In the genomic region with DNA sequence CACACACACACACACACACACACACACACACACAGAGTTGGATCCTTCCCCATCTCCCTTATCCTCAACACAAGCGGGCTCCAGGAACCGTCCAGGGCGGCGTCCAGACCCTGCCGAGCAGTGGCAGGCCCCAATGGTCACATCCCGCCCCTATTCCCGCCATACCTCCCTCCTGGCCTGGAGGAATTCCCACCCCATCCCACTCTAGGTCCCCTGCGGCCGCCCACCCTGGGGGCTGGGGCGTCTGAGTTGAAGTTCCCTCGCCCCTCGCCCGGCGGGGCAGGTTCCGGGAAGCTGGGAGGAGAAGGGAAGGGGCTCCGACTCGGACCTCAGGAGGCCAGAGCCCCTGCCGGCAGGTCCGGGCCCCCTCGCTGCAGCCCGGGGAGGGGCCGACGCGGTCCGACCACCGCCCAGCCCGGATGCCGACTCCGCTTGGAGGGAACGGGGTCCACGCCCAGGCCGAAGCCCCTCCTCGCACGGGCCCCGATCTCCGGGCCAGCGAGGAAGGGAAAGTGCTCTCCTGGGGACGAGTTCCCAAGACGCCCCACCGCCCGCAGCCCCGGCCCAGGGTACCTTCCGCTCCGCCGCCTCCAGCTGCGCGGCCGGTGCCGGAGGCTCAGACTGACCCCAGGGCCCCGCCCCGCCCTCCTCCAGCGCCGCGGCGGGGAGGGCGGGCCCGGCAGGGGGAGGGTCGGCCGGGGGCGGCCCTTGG, we compare ENCODE assay signal across 8 cellular contexts. TPM values are rescaled to one million over a fixed set of nuclear protein-coding genes. Genes with fewer than 3 reads are reported as not detected.
DNase-seq lines count a peak whose midpoint lies in the region; ATAC-seq and TF ChIP-seq lines count a peak whose summit lies in the region.

A gene (minus strand): TSS at position 623 of the 712 bp plus-strand sequence. CDS start 3,328 bp downstream, outside the sequence.

- no peaks in the 10 kb centered on the region for H3K9me3 ChIP-seq in lung (ENCODE audit: control insufficient read depth in 2 of 2, insufficient read depth in 1 of 2, low read length in 1 of 2)
- no peaks in the 10 kb centered on the region for H3K9me3 ChIP-seq in suprapubic skin

- H3K4me3 ChIP-seq in lung = peak within 1 kb of the TSS; percentile 81
- peak within 1 kb of the TSS; percentile 94 for H3K4me3 ChIP-seq in suprapubic skin

- TF ChIP-seq EP300 in suprapubic skin (IDR thresholded peaks at IDR 0.05) = no peak

- TF ChIP-seq CTCF in lung (IDR thresholded peaks at IDR 0.05; ENCODE audit: control extremely low read depth, extremely low read depth) = no peak
- no peak for TF ChIP-seq CTCF in suprapubic skin (IDR thresholded peaks at IDR 0.05)

- no peaks in the 10 kb centered on the region for H3K27me3 ChIP-seq in lung (ENCODE audit: control insufficient read depth, insufficient read depth)
- no peaks in the 10 kb centered on the region for H3K27me3 ChIP-seq in suprapubic skin

- H3K36me3 Mint-ChIP-seq in T-helper 2 cell treated with Interferon-gamma antibody and Interleukin-4, amounts not matched to agents 5 μg/mL and 100 μg/mL, for 36 hours (ENCODE audit: low read depth) = peaks cover 15% of the 10 kb centered on the region

- peak in 1 of 2 donors; percentile 55 for TF ChIP-seq POLR2A in suprapubic skin (IDR thresholded peaks at IDR 0.05)

- peaks cover 44% of the 10 kb centered on the region for H3K4me1 Mint-ChIP-seq in T-helper 2 cell treated with Interferon-gamma antibody and Interleukin-4, amounts not matched to agents 5 μg/mL and 100 μg/mL, for 36 hours (ENCODE audit: low read depth)

- H3K27ac Mint-ChIP-seq in T-helper 2 cell treated with Interferon-gamma antibody and Interleukin-4, amounts not matched to agents 5 μg/mL and 100 μg/mL, for 36 hours = peak within 1 kb of the TSS; percentile 93

- DNase-seq in NCI-H2196 (lab: John Stamatoyannopoulos, UW; ENCODE audit: unreplicated experiment) (peak; percentile 85), NCI-H2196 treated with DMSO at 0.1 percent for 48 hours (lab: John Stamatoyannopoulos, UW; ENCODE audit: unreplicated experiment) (no peak), HT-29 (ENCODE audit: low spot score) (peak; percentile 61), lung (ENCODE audit: low spot score) (peak; percentile 66), suprapubic skin (ENCODE audit: low spot score in 2 of 2) (no peak)
- peak; percentile 68 for DNase-seq in T-helper 2 cell treated with Interferon-gamma antibody and Interleukin-4, amounts not matched to agents 5 μg/mL and 100 μg/mL, for 36 hours (ENCODE audit: low spot score)
- DNase-seq in effector CD4-positive, alpha-beta T cell = peak; percentile 19

- H3K27ac ChIP-seq in lung (ENCODE audit: low read depth in 1 of 2, low read length in 1 of 2) = peak within 1 kb of the TSS; percentile 87 to 99
- H3K27ac ChIP-seq in suprapubic skin = peak within 1 kb of the TSS; percentile 95

- 2 to 4% methylated on average over 45 to 60 of the region's 60 CpGs for WGBS in lung, 2 donors
- 1% methylated on average over 18 of the region's 60 CpGs for WGBS in suprapubic skin

- ATAC-seq in GM21390 (IDR thresholded peaks at IDR 0.05; ENCODE audit: unreplicated experiment) (peak; percentile 67), lung (ENCODE audit: insufficient read depth, low FRiP score) (peak; percentile 86)

- H3K4me3 Mint-ChIP-seq in T-helper 2 cell treated with Interferon-gamma antibody and Interleukin-4, amounts not matched to agents 5 μg/mL and 100 μg/mL, for 36 hours = peak within 1 kb of the TSS; percentile 87

- H3K9me3 Mint-ChIP-seq in T-helper 2 cell treated with Interferon-gamma antibody and Interleukin-4, amounts not matched to agents 5 μg/mL and 100 μg/mL, for 36 hours = no peaks in the 10 kb centered on the region

- H3K4me1 ChIP-seq in lung (ENCODE audit: control insufficient read depth in 2 of 2, insufficient read depth in 2 of 2, low read length in 2 of 2) (peaks cover 5 to 15% of the 10 kb centered on the region in 2 donors), suprapubic skin (peaks cover 47% of the 10 kb centered on the region)

- peaks cover 17% of the 10 kb centered on the region for H3K27me3 Mint-ChIP-seq in T-helper 2 cell treated with Interferon-gamma antibody and Interleukin-4, amounts not matched to agents 5 μg/mL and 100 μg/mL, for 36 hours (ENCODE audit: low read depth)

- H3K36me3 ChIP-seq in lung (ENCODE audit: control insufficient read depth in 2 of 2, insufficient read depth in 2 of 2, low read length in 2 of 2) (peaks cover 0 to 8% of the 10 kb centered on the region in 2 donors), suprapubic skin (peaks cover 9% of the 10 kb centered on the region)

RNA-seq across cellular contexts. Expression of the gene that starts here (rescaled TPM):
- 374 and 385 TPM in 2 replicates for total RNA-seq in HT-29 (2014; rRNA removed; shearing (Covaris generic))
- total RNA-seq in lung = 100 to 1,000 TPM; 125 to 211 TPM
- polyA plus RNA-seq in lung = 100 to 1,000 TPM; 169 to 243 TPM
- total RNA-seq in suprapubic skin = 100 to 1,000 TPM; 138 to 185 (median 153) TPM

Comparison
In these comparisons a context has a peak if more than half of its experiments do, and no peak if none do; other contexts are left out.
1. DNase-seq: peak in NCI-H2196 (single experiment), HT-29 (single experiment), T-helper 2 cell treated with Interferon-gamma antibody and Interleukin-4, amounts not matched to agents 5 μg/mL and 100 μg/mL, for 36 hours (single experiment), effector CD4-positive, alpha-beta T cell (single experiment) and lung (single experiment); none in NCI-H2196 treated with DMSO at 0.1 percent for 48 hours (single experiment) and suprapubic skin (0 of 2).